ENCODE assay signal across 1 cellular context in genomic region chr7:20208651-20209307, GRCh38.
A peak's percentile ranks its signal among the peaks of the same experiment; 100 is the strongest.
TF ChIP-seq lines count a peak whose summit lies in the region.

No MANE protein-coding gene starts in this region.

TF ChIP-seq in GM12878, 131 proteins besides CTCF, POLR2A, EP300 and RAD21 (continued from another document):
- 0 out of 2 replicates have a peak, but pooled peaks have one; percentile 32 for TF ChIP-seq CBX5 (IDR thresholded peaks at IDR 0.05; ENCODE audit: low read depth)
